ENCODE assay signal across 19 cellular contexts in genomic region chr6:168514216-168514615, GRCh38.
DNase-seq lines count a peak whose midpoint lies in the region; ATAC-seq and TF ChIP-seq lines count a peak whose summit lies in the region.
"Had no signal": no experiment of that assay in that cellular context is flagged by ENCODE, and none has a peak within 500 bp of the region (broad histone marks: within the 10 kb centered on the region; RNA-seq: fewer than 3 reads in every experiment).

No MANE protein-coding gene starts in this region.

- no peaks in the 10 kb centered on the region for H3K9me3 ChIP-seq in SJCRH30 (replicated peaks)
- no peaks in the 10 kb centered on the region for H3K9me3 ChIP-seq in psoas muscle
- H3K9me3 ChIP-seq in CD4-positive, alpha-beta T cell (ENCODE audit: control insufficient read depth, low read length): no peaks in the 10 kb centered on the region

- DNase-seq in COLO829 (ENCODE audit: low spot score) (peak; percentile 9), SJCRH30 (peak; percentile 57 to 65), left cardiac atrium (peak; percentile 65), psoas muscle (peak; percentile 60 to 81), inferior parietal cortex (ENCODE audit: extremely low spot score) (no peak)
- DNase-seq in CD4-positive, alpha-beta T cell: no peak
- DNase-seq: activated CD4-positive, CD25-positive, alpha-beta regulatory T cell; activated CD8-positive, alpha-beta memory T cell treated with anti-CD3 and anti-CD28 coated beads, Interleukin-2, amount 50 U/mL, for 4 hours; DMS79 treated with DMSO at 0.1 percent for 48 hours; H7; hippocampal formation; MM.1S; NCI-H345; stimulated activated CD4-positive, alpha-beta T cell treated with anti-CD3 and anti-CD28 coated beads, Interleukin-12 subunit alpha, Interleukin-12 subunit beta, amount 100 ng/mL, for 4 hours; trophoblast cell had no signal

- H3K27me3 Mint-ChIP-seq in CD4-positive, alpha-beta T cell: peaks cover 7% of the 10 kb centered on the region
- H3K27me3 Mint-ChIP-seq: activated naive CD4-positive, alpha-beta T cell treated with anti-CD3 and anti-CD28 coated beads, Interleukin-2, amount 50 U/mL, for 24 hours had no signal

- ATAC-seq in left cardiac atrium (peak; percentile 58 to 79), psoas muscle (peak in 3 of 4 donors; percentile 45 to 77 (median 67)), HG02678 (IDR thresholded peaks at IDR 0.05; ENCODE audit: unreplicated experiment) (no peak), HG02623 (IDR thresholded peaks at IDR 0.05; ENCODE audit: unreplicated experiment) (no peak)
- no peak for ATAC-seq in CD4-positive, alpha-beta T cell (ENCODE audit: poor library complexity)

- H3K4me3 ChIP-seq in SJCRH30 (no peak overlapping the region), psoas muscle (no peak overlapping the region)

- H3K27me3 ChIP-seq in SJCRH30 (peaks cover 14% of the 10 kb centered on the region), psoas muscle (ENCODE audit: insufficient read depth in 3 of 3, low read length in 2 of 3) (peaks cover 0 to 2% (median 0%) of the 10 kb centered on the region in 3 donors)
- H3K27me3 ChIP-seq in CD4-positive, alpha-beta T cell (ENCODE audit: control insufficient read depth, insufficient read depth, low read length): no peaks in the 10 kb centered on the region
- H3K27me3 ChIP-seq: neutrophil had no signal

- intact Hi-C loops in left cardiac atrium (cut with DNase I): no loop called here
- intact Hi-C loops in psoas muscle (cut with DNase I): no loop called here
- intact Hi-C loops in CD4-positive, alpha-beta T cell (cut with DNase I, micrococcal nuclease): no loop called here

- no peak overlapping the region for H3K4me3 Mint-ChIP-seq in CD4-positive, alpha-beta T cell
- H3K4me3 Mint-ChIP-seq: activated naive CD4-positive, alpha-beta T cell treated with anti-CD3 and anti-CD28 coated beads, Interleukin-2, amount 50 U/mL, for 24 hours had no signal

- no peak for TF ChIP-seq CTCF in psoas muscle (IDR thresholded peaks at IDR 0.05)
- TF ChIP-seq CTCF in CD4-positive, alpha-beta T cell (IDR thresholded peaks at IDR 0.05): no peak

- no peaks in the 10 kb centered on the region for H3K36me3 Mint-ChIP-seq in CD4-positive, alpha-beta T cell (ENCODE audit: low read depth)
- H3K36me3 Mint-ChIP-seq: activated naive CD4-positive, alpha-beta T cell treated with anti-CD3 and anti-CD28 coated beads, Interleukin-2, amount 50 U/mL, for 24 hours had no signal

- H3K27ac Mint-ChIP-seq in CD4-positive, alpha-beta T cell: no peak overlapping the region
- H3K27ac Mint-ChIP-seq: activated naive CD4-positive, alpha-beta T cell treated with anti-CD3 and anti-CD28 coated beads, Interleukin-2, amount 50 U/mL, for 24 hours had no signal

- H3K27ac ChIP-seq in SJCRH30 (no peak overlapping the region), psoas muscle (no peak overlapping the region)
- no peak overlapping the region for H3K27ac ChIP-seq in CD4-positive, alpha-beta T cell (ENCODE audit: low read depth, low read length)
- H3K27ac ChIP-seq: neutrophil had no signal

- POLR2A ChIA-PET in CD4-positive, alpha-beta T cell (lab: Charles Lee): no interaction called here

- no peaks in the 10 kb centered on the region for H3K4me1 Mint-ChIP-seq in CD4-positive, alpha-beta T cell (ENCODE audit: low read depth)
- H3K4me1 Mint-ChIP-seq: activated naive CD4-positive, alpha-beta T cell treated with anti-CD3 and anti-CD28 coated beads, Interleukin-2, amount 50 U/mL, for 24 hours had no signal

- H3K4me1 ChIP-seq in SJCRH30: peaks cover 4% of the 10 kb centered on the region; the same call in 1 of the 2 replicates
- H3K4me1 ChIP-seq in psoas muscle: no peaks in the 10 kb centered on the region

- CTCF ChIA-PET in CD4-positive, alpha-beta T cell (lab: Charles Lee): no interaction called here

- H3K9me3 Mint-ChIP-seq in CD4-positive, alpha-beta T cell: no peaks in the 10 kb centered on the region
- H3K9me3 Mint-ChIP-seq: activated naive CD4-positive, alpha-beta T cell treated with anti-CD3 and anti-CD28 coated beads, Interleukin-2, amount 50 U/mL, for 24 hours had no signal

- 27 to 28% (median 28%) methylated on average over 10 of the region's 10 CpGs for WGBS in psoas muscle, 3 donors

- H3K36me3 ChIP-seq in SJCRH30: no peaks in the 10 kb centered on the region
- H3K36me3 ChIP-seq in psoas muscle (ENCODE audit: insufficient read depth in 1 of 2, low read depth in 1 of 2): no peaks in the 10 kb centered on the region
- H3K36me3 ChIP-seq: neutrophil had no signal

Comparison
In these comparisons a context has a peak if more than half of its experiments do, and no peak if none do; other contexts are left out.
1. DNase-seq: peak in COLO829 (single experiment), SJCRH30 (2 of 2), left cardiac atrium (single experiment) and psoas muscle (2 of 2); none in CD4-positive, alpha-beta T cell (0 of 10) and inferior parietal cortex (single experiment).
2. ATAC-seq: peak in left cardiac atrium (2 of 2) and psoas muscle (3 of 4); none in HG02678 (single experiment), CD4-positive, alpha-beta T cell (single experiment) and HG02623 (single experiment).